16 cellular contexts compared by ENCODE assay signal in the genomic region with DNA sequence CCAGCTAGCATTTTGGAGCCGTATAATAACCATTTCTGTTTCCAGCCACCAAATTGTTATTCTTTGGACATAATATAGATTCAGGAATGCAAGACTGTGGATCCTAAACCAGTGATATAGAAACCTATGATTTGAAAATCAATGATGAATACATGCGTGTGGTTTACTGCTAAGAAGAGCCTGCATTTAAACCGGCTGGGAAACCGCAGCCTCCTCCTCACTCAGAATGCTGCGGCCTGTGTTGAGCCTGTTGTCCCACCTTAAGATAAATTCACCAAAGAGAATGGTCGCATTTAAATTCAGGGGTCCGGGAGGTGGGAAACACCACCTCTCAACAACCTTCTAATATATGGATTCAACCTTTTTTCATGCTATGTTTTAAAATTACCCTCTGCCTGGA.
A peak's percentile ranks its signal among the peaks of the same experiment; 100 is the strongest.
DNase-seq lines count a peak whose midpoint lies in the region; ATAC-seq and TF ChIP-seq lines count a peak whose summit lies in the region.
"Had no signal": no experiment of that assay in that cellular context is flagged by ENCODE, and none has a peak within 500 bp of the region (broad histone marks: within the 10 kb centered on the region; RNA-seq: fewer than 3 reads in every experiment).

No MANE protein-coding gene starts in this region.

- intact Hi-C loops in natural killer cell (cut with micrococcal nuclease), result loop anchor here (5.0 kb wide), 2 partner anchors 92 to 147 kb away; partner anchors contain the start of gene MEF2C
- intact Hi-C loops in vagina (cut with DNase I), result loop anchor here (10.0 kb wide), 1 partner anchor 150 kb away; the partner anchor contains the start of gene MEF2C

- H3K27me3 ChIP-seq in MG63 (no peaks in the 10 kb centered on the region), vagina (no peaks in the 10 kb centered on the region)

- no peak overlapping the region for H3K4me3 Mint-ChIP-seq in natural killer cell
- no peak overlapping the region for H3K4me3 Mint-ChIP-seq in natural killer cell treated with Interleukin-12 subunit alpha and Interleukin-12 subunit beta and Interleukin-15 and Interleukin-18, amount 100 ng/mL, for 72 hours
- H3K4me3 Mint-ChIP-seq in progenitor cell of endocrine pancreas (ENCODE audit: low read depth), result no peak overlapping the region
- H3K4me3 Mint-ChIP-seq: activated naive CD8-positive, alpha-beta T cell had no signal

- H3K36me3 ChIP-seq in MG63, result peaks cover 6% of the 10 kb centered on the region
- no peaks in the 10 kb centered on the region for H3K36me3 ChIP-seq in vagina

- peak overlapping the region; percentile 49 to 74 for H3K27ac ChIP-seq in coronary artery
- peak overlapping the region; percentile 39 for H3K27ac ChIP-seq in vagina

- TF ChIP-seq CTCF in natural killer cell (IDR thresholded peaks at IDR 0.05) (no peak), coronary artery (IDR thresholded peaks at IDR 0.05) (no peak), vagina (IDR thresholded peaks at IDR 0.05) (no peak), progenitor cell of endocrine pancreas (IDR thresholded peaks at IDR 0.05; ENCODE audit: unreplicated experiment) (no peak)

- TF ChIP-seq POLR2A in vagina (IDR thresholded peaks at IDR 0.05), result no peak

- H3K4me3 ChIP-seq in MG63, result peak overlapping the region; percentile 0; the same call in 1 of the 2 replicates
- H3K4me3 ChIP-seq in coronary artery, result peak overlapping the region; percentile 42
- no peak overlapping the region for H3K4me3 ChIP-seq in vagina

- H3K4me1 Mint-ChIP-seq in natural killer cell, result peaks cover 17 to 28% of the 10 kb centered on the region in 2 donors
- H3K4me1 Mint-ChIP-seq in natural killer cell treated with Interleukin-12 subunit alpha and Interleukin-12 subunit beta and Interleukin-15 and Interleukin-18, amount 100 ng/mL, for 72 hours (ENCODE audit: low read depth in 2 of 2), result peaks cover 11 to 12% of the 10 kb centered on the region in 2 donors
- H3K4me1 Mint-ChIP-seq in progenitor cell of endocrine pancreas (ENCODE audit: low read depth), result peaks cover 5% of the 10 kb centered on the region

- H3K27me3 Mint-ChIP-seq in natural killer cell (ENCODE audit: low read depth in 2 of 2) (no peaks in the 10 kb centered on the region), progenitor cell of endocrine pancreas (peaks cover 2% of the 10 kb centered on the region)
- H3K27me3 Mint-ChIP-seq in natural killer cell treated with Interleukin-12 subunit alpha and Interleukin-12 subunit beta and Interleukin-15 and Interleukin-18, amount 100 ng/mL, for 72 hours, result no peaks in the 10 kb centered on the region
- H3K27me3 Mint-ChIP-seq: dendritic cell treated with granulocyte-macrophage colony-stimulating factor and Interleukin-4, amounts not matched to agents 40 ng/mL and 50 ng/mL, for 4 days had no signal

- ATAC-seq in natural killer cell, result no peak
- ATAC-seq in natural killer cell treated with Interleukin-12 subunit alpha and Interleukin-12 subunit beta and Interleukin-15 and Interleukin-18, amount 100 ng/mL, for 72 hours, result no peak

- H3K36me3 Mint-ChIP-seq in natural killer cell (no peaks in the 10 kb centered on the region), progenitor cell of endocrine pancreas (ENCODE audit: insufficient read depth) (no peaks in the 10 kb centered on the region)
- no peaks in the 10 kb centered on the region for H3K36me3 Mint-ChIP-seq in natural killer cell treated with Interleukin-12 subunit alpha and Interleukin-12 subunit beta and Interleukin-15 and Interleukin-18, amount 100 ng/mL, for 72 hours
- H3K36me3 Mint-ChIP-seq: activated naive CD8-positive, alpha-beta T cell; naive thymus-derived CD8-positive, alpha-beta T cell had no signal

- no peaks in the 10 kb centered on the region for H3K9me3 Mint-ChIP-seq in natural killer cell
- no peaks in the 10 kb centered on the region for H3K9me3 Mint-ChIP-seq in natural killer cell treated with Interleukin-12 subunit alpha and Interleukin-12 subunit beta and Interleukin-15 and Interleukin-18, amount 100 ng/mL, for 72 hours
- H3K9me3 Mint-ChIP-seq in progenitor cell of endocrine pancreas (ENCODE audit: low read depth), result no peaks in the 10 kb centered on the region
- H3K9me3 Mint-ChIP-seq: dendritic cell treated with granulocyte-macrophage colony-stimulating factor and Interleukin-4, amounts not matched to agents 40 ng/mL and 50 ng/mL, for 4 days; naive thymus-derived CD8-positive, alpha-beta T cell had no signal

- H3K27ac Mint-ChIP-seq in natural killer cell (peak overlapping the region; percentile 77 to 79), progenitor cell of endocrine pancreas (no peak overlapping the region)
- H3K27ac Mint-ChIP-seq in natural killer cell treated with Interleukin-12 subunit alpha and Interleukin-12 subunit beta and Interleukin-15 and Interleukin-18, amount 100 ng/mL, for 72 hours, result no peak overlapping the region
- H3K27ac Mint-ChIP-seq: activated naive CD8-positive, alpha-beta T cell had no signal

- H3K9me3 ChIP-seq in MG63 (no peaks in the 10 kb centered on the region), vagina (no peaks in the 10 kb centered on the region)

- no peak for DNase-seq in natural killer cell
- DNase-seq in natural killer cell treated with Interleukin-12 subunit alpha and Interleukin-12 subunit beta and Interleukin-15 and Interleukin-18, amount 100 ng/mL, for 72 hours (ENCODE audit: low spot score), result no peak
- DNase-seq in MG63, result peak; percentile 40
- no peak for DNase-seq in coronary artery (ENCODE audit: low spot score)
- no peak for DNase-seq in vagina (ENCODE audit: extremely low spot score in 2 of 2)
- DNase-seq in H4 (ENCODE audit: low spot score), result no peak
- DNase-seq in activated CD4-positive, alpha-beta T cell treated with anti-CD3 and anti-CD28 coated beads, Interleukin-2, amount 50 U/mL, for 1 hour, result no peak
- no peak for DNase-seq in progenitor cell of endocrine pancreas (ENCODE audit: low spot score, unreplicated experiment)
- DNase-seq: DMS79 treated with DMSO at 0.1 percent for 48 hours; foreskin fibroblast; NCI-H187; NK-92 treated with Interleukin-12 subunit alpha and Interleukin-12 subunit beta, amount 100 ng/mL, for 24 hours; small intestine had no signal

- H3K4me1 ChIP-seq in vagina, result peaks cover 14% of the 10 kb centered on the region

Comparison
In these comparisons a context has a peak if more than half of its experiments do, and no peak if none do; other contexts are left out.
1. H3K27ac Mint-ChIP-seq: peak in natural killer cell (2 of 2); none in natural killer cell treated with Interleukin-12 subunit alpha and Interleukin-12 subunit beta and Interleukin-15 and Interleukin-18, amount 100 ng/mL, for 72 hours (0 of 2) and progenitor cell of endocrine pancreas (single experiment).
2. H3K4me3 ChIP-seq: peak in MG63 (single experiment) and coronary artery (single experiment); none in vagina (0 of 2).